In genomic region chr11:13294178-13294577, GRCh38 we compare ENCODE assay signal across 18 cellular contexts.
"Had no signal": no experiment of that assay in that cellular context is flagged by ENCODE, and none has a peak within 500 bp of the region (broad histone marks: within the 10 kb centered on the region; RNA-seq: fewer than 3 reads in every experiment).

No MANE protein-coding gene starts in this region.

- DNase-seq: cortex of kidney; hypothalamus; mesenchymal stem cell; midbrain; naive thymus-derived CD4-positive, alpha-beta T cell; occipital lobe; ovary; posterior cingulate gyrus; psoas muscle; right cardiac atrium; spleen; stimulated activated CD4-positive, alpha-beta T cell treated with anti-CD3 and anti-CD28 coated beads, Interleukin-4, amount 100 ng/mL, for 4 hours; stimulated activated naive CD4-positive, alpha-beta T cell; stimulated activated naive CD8-positive, alpha-beta T cell treated with anti-CD3 and anti-CD28 coated beads, Interleukin-15, amount 100 ng/mL, for 72 hours; thyroid gland had no signal

- FAIRE-seq: frontal cortex, keratinocyte had no signal

- H3K36me3 Mint-ChIP-seq: type B pancreatic cell had no signal

- ATAC-seq: naive thymus-derived CD4-positive, alpha-beta T cell; stimulated activated naive CD8-positive, alpha-beta T cell treated with anti-CD3 and anti-CD28 coated beads, Interleukin-15, amount 100 ng/mL, for 72 hours had no signal

- H3K27ac Mint-ChIP-seq: type B pancreatic cell had no signal

- H3K27me3 Mint-ChIP-seq: naive thymus-derived CD4-positive, alpha-beta T cell; stimulated activated naive CD8-positive, alpha-beta T cell treated with anti-CD3 and anti-CD28 coated beads, Interleukin-15, amount 100 ng/mL, for 72 hours had no signal

- H3K4me3 Mint-ChIP-seq: stimulated activated naive CD8-positive, alpha-beta T cell treated with anti-CD3 and anti-CD28 coated beads, Interleukin-15, amount 100 ng/mL, for 72 hours; type B pancreatic cell had no signal

- H3K9me3 Mint-ChIP-seq: naive thymus-derived CD4-positive, alpha-beta T cell; stimulated activated naive CD8-positive, alpha-beta T cell treated with anti-CD3 and anti-CD28 coated beads, Interleukin-15, amount 100 ng/mL, for 72 hours; type B pancreatic cell had no signal
